ENCODE assay signal across 10 cellular contexts in the genomic region with DNA sequence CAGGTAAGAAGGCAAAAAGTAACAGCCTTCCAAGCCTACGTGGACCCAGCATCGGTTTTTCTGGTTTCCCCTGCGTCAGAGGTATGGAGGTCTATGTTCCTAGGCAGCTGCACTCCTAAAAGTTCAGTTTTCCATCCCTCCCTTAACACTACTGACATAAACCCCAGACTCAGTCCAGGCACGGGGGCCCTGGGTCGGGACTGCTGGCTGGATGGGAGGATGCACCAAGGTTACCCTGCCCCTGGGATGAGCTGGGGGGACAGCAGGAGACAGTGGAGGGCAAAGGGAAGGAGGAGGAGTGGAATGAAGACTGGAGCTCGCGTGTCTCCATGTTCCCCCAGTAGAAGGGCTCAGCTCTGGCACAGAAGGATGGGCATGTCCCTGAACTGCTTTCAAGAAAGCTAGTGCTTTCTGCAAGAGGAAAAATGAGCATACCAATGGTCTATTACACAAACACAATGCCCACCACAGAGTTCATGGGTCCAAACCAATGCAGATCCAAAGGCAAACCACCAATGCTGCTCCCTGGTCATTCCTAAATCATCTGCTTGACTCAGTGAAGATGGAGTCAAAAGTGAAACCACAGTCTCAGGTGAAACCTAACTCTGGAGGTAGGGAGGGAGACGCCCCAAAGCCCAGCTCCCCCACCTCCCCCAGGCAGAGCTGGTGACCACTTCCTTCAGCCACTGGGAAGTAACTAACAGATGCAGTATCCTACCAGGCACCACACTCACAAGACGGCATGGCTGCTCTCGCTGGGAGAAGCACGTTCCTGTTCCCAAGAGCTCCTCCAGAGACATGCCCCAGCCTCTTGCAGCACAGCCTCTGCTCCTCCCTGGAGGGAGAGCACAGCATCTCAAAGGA. TPM values are rescaled to one million over a fixed set of nuclear protein-coding genes. Genes with fewer than 3 reads are reported as not detected.
DNase-seq lines count a peak whose midpoint lies in the region; ATAC-seq and TF ChIP-seq lines count a peak whose summit lies in the region.
"Had no signal": no experiment of that assay in that cellular context is flagged by ENCODE, and none has a peak within 500 bp of the region (broad histone marks: within the 10 kb centered on the region; RNA-seq: fewer than 3 reads in every experiment).

No MANE protein-coding gene starts in this region.

- H3K9me3 ChIP-seq in right atrium auricular region (no peaks in the 10 kb centered on the region), vagina (no peaks in the 10 kb centered on the region)

- H3K4me1 ChIP-seq in right atrium auricular region (peaks cover 0 to 99% of the 10 kb centered on the region in 2 donors), vagina (peaks cover 75% of the 10 kb centered on the region)

- in situ Hi-C loops in astrocyte of the spinal cord (cut with HindIII; ENCODE audit: low sequenced_read_pairs): no loop called here

- no peak for ATAC-seq in GM21360 (IDR thresholded peaks at IDR 0.05; ENCODE audit: unreplicated experiment)

- H3K27ac ChIP-seq in right atrium auricular region: peak overlapping the region; percentile 94 to 96
- peak overlapping the region; percentile 77 for H3K27ac ChIP-seq in vagina

- H3K4me3 ChIP-seq in right atrium auricular region (no peak overlapping the region), astrocyte of the spinal cord (ENCODE audit: low read depth, low read length) (no peak overlapping the region), vagina (no peak overlapping the region)

- DNase-seq in right atrium auricular region (ENCODE audit: low spot score): no peak
- no peak for DNase-seq in cardiac septum (ENCODE audit: low spot score)
- peak; percentile 68 for DNase-seq in astrocyte of the spinal cord (ENCODE audit: low read depth, low spot score)
- peak; percentile 55 for DNase-seq in medulla oblongata (ENCODE audit: extremely low spot score)
- DNase-seq in vagina (ENCODE audit: extremely low spot score in 2 of 2): peak in 1 of 2 donors; percentile 88
- no peak for DNase-seq in NCI-H446 (lab: John Stamatoyannopoulos, UW)
- no peak for DNase-seq in NCI-H524 (lab: John Stamatoyannopoulos, UW)
- DNase-seq: glutamatergic neuron; stimulated activated CD4-positive, alpha-beta T cell treated with anti-CD3 and anti-CD28 coated beads, Interleukin-2, amount 100 ng/mL, for 24 hours had no signal

- no peaks in the 10 kb centered on the region for H3K27me3 ChIP-seq in right atrium auricular region
- no peaks in the 10 kb centered on the region for H3K27me3 ChIP-seq in vagina

- TF ChIP-seq CTCF in right atrium auricular region (IDR thresholded peaks at IDR 0.05) (no peak), astrocyte of the spinal cord (IDR thresholded peaks at IDR 0.05; ENCODE audit: low read depth, low read length) (no peak), vagina (IDR thresholded peaks at IDR 0.05) (no peak)

- H3K36me3 ChIP-seq in right atrium auricular region: peaks cover 97% of the 10 kb centered on the region
- H3K36me3 ChIP-seq in vagina: peaks cover 0 to 73% of the 10 kb centered on the region in 2 donors

- TF ChIP-seq POLR2A in vagina (IDR thresholded peaks at IDR 0.05): no peak

- intact Hi-C loops in cardiac septum (cut with DNase I) (loop anchor here (5.0 kb wide), 1 partner anchor 54 kb away; a partner anchor contains a TSS), vagina (cut with DNase I) (loop anchor here (5.0 kb wide), 1 partner anchor 1541 kb away; no protein-coding TSS in a partner anchor)

RNA-seq across cellular contexts. Expression of a gene that starts 54.9 kb away (rescaled TPM):
- 10 to 100 TPM; 44.9 to 85.4 TPM for total RNA-seq in right atrium auricular region
- total RNA-seq in cardiac septum: 83.6 TPM
- 143 TPM for total RNA-seq in vagina

Comparison
In these comparisons a context has a peak if more than half of its experiments do, and no peak if none do; other contexts are left out.
1. DNase-seq: peak in astrocyte of the spinal cord (single experiment) and medulla oblongata (single experiment); none in right atrium auricular region (single experiment), cardiac septum (single experiment), NCI-H446 (0 of 2) and NCI-H524 (0 of 2).